Comparison of ENCODE assay signal across 10 cellular contexts in the genomic region with DNA sequence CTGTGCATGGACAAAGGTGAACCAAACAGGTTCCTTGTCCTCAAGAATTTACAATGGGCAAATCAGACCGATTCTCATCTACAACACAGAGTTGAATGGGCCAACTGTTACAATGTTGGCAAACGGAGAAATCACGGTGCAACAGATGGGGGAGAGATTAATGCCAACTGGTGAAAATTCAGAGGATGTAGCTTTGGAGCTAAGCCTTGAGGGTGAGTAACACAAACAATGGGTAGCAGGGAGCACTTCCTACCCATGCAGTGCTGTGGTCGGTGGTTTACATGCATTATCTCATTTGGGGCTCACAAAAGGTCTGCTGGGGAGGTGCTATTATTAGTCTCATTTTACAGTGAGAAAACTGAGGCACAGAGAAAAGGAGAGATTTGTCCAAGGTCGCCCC. TPM values are rescaled to one million over a fixed set of nuclear protein-coding genes. Genes with fewer than 3 reads are reported as not detected.
DNase-seq lines count a peak whose midpoint lies in the region; ATAC-seq and TF ChIP-seq lines count a peak whose summit lies in the region.
"Had no signal": no experiment of that assay in that cellular context is flagged by ENCODE, and none has a peak within 500 bp of the region (broad histone marks: within the 10 kb centered on the region; RNA-seq: fewer than 3 reads in every experiment).

No MANE protein-coding gene starts in this region.

- H3K27me3 Mint-ChIP-seq in activated T-cell treated with anti-CD3 and anti-CD28 coated beads, Interleukin-2, amount 50 U/mL, for 24 hours, result no peaks in the 10 kb centered on the region
- H3K27me3 Mint-ChIP-seq in activated naive CD8-positive, alpha-beta T cell treated with anti-CD3 and anti-CD28 coated beads, Interleukin-2, amount 50 U/mL, for 24 hours, result no peaks in the 10 kb centered on the region

- ATAC-seq in activated naive CD8-positive, alpha-beta T cell treated with anti-CD3 and anti-CD28 coated beads, Interleukin-2, amount 50 U/mL, for 24 hours, result no peak
- ATAC-seq in psoas muscle, result no peak
- ATAC-seq in GM18867 (IDR thresholded peaks at IDR 0.05; ENCODE audit: unreplicated experiment), result no peak

- WGBS in psoas muscle, 3 donors, result 36 to 56% (median 41%) methylated on average over 5 of the region's 5 CpGs

- no peaks in the 10 kb centered on the region for H3K36me3 ChIP-seq in psoas muscle (ENCODE audit: insufficient read depth in 1 of 2, low read depth in 1 of 2)

- peak overlapping the region; percentile 95 for H3K27ac Mint-ChIP-seq in activated T-cell treated with anti-CD3 and anti-CD28 coated beads, Interleukin-2, amount 50 U/mL, for 24 hours
- peak overlapping the region; percentile 90 for H3K27ac Mint-ChIP-seq in activated naive CD8-positive, alpha-beta T cell treated with anti-CD3 and anti-CD28 coated beads, Interleukin-2, amount 50 U/mL, for 24 hours

- H3K4me1 ChIP-seq in psoas muscle, result no peaks in the 10 kb centered on the region

- H3K36me3 Mint-ChIP-seq in activated T-cell treated with anti-CD3 and anti-CD28 coated beads, Interleukin-2, amount 50 U/mL, for 24 hours (ENCODE audit: low read depth), result peaks cover 26% of the 10 kb centered on the region
- peaks cover 12% of the 10 kb centered on the region for H3K36me3 Mint-ChIP-seq in activated naive CD8-positive, alpha-beta T cell treated with anti-CD3 and anti-CD28 coated beads, Interleukin-2, amount 50 U/mL, for 24 hours (ENCODE audit: low read depth)

- DNase-seq in activated T-cell treated with anti-CD3 and anti-CD28 coated beads, Interleukin-2, amount 50 U/mL, for 24 hours, result no peak
- no peak for DNase-seq in activated T-cell treated with anti-CD3 and anti-CD28 coated beads, Interleukin-2, amount 50 U/mL, for 48 hours
- peak; percentile 11 for DNase-seq in NCI-H2171 treated with DMSO at 0.1 percent for 48 hours (lab: John Stamatoyannopoulos, UW)
- no peak for DNase-seq in activated naive CD8-positive, alpha-beta T cell treated with anti-CD3 and anti-CD28 coated beads, Interleukin-2, amount 50 U/mL, for 24 hours
- DNase-seq in psoas muscle, result no peak
- no peak for DNase-seq in NCI-H2107 treated with DMSO at 0.1 percent for 48 hours (lab: John Stamatoyannopoulos, UW; ENCODE audit: unreplicated experiment)
- no peak for DNase-seq in activated CD8-positive, alpha-beta memory T cell treated with anti-CD3 and anti-CD28 coated beads, Interleukin-2, amount 50 U/mL, for 4 hours
- DNase-seq: dermis blood vessel endothelial cell, NCI-H526 treated with DMSO at 0.1 percent for 48 hours had no signal

- peaks cover 46% of the 10 kb centered on the region for H3K4me1 Mint-ChIP-seq in activated T-cell treated with anti-CD3 and anti-CD28 coated beads, Interleukin-2, amount 50 U/mL, for 24 hours (ENCODE audit: low read depth)
- peaks cover 43% of the 10 kb centered on the region for H3K4me1 Mint-ChIP-seq in activated naive CD8-positive, alpha-beta T cell treated with anti-CD3 and anti-CD28 coated beads, Interleukin-2, amount 50 U/mL, for 24 hours

- no peak for TF ChIP-seq CTCF in psoas muscle (IDR thresholded peaks at IDR 0.05)

- no peaks in the 10 kb centered on the region for H3K9me3 ChIP-seq in psoas muscle

- H3K4me3 Mint-ChIP-seq in activated T-cell treated with anti-CD3 and anti-CD28 coated beads, Interleukin-2, amount 50 U/mL, for 24 hours, result peak overlapping the region; percentile 81
- H3K4me3 Mint-ChIP-seq in activated naive CD8-positive, alpha-beta T cell treated with anti-CD3 and anti-CD28 coated beads, Interleukin-2, amount 50 U/mL, for 24 hours, result peak overlapping the region; percentile 84

- H3K27me3 ChIP-seq in psoas muscle (ENCODE audit: insufficient read depth in 3 of 3, low read length in 2 of 3), result peaks cover 0 to 48% (median 17%) of the 10 kb centered on the region in 3 donors

- H3K9me3 Mint-ChIP-seq in activated T-cell treated with anti-CD3 and anti-CD28 coated beads, Interleukin-2, amount 50 U/mL, for 24 hours, result no peaks in the 10 kb centered on the region
- H3K9me3 Mint-ChIP-seq in activated naive CD8-positive, alpha-beta T cell treated with anti-CD3 and anti-CD28 coated beads, Interleukin-2, amount 50 U/mL, for 24 hours, result no peaks in the 10 kb centered on the region

- peak overlapping the region; percentile 66 for H3K4me3 ChIP-seq in psoas muscle

- H3K27ac ChIP-seq in psoas muscle, result no peak overlapping the region

- intact Hi-C loops in psoas muscle (cut with DNase I), result no loop called here

RNA-seq across cellular contexts. Expression of a gene that starts 0.9 kb away (rescaled TPM):
- 1 to 10 TPM in 1 of 4 donors, under 1 TPM in 3; 0.44 to 1.1 (median 0.78) TPM for total RNA-seq in psoas muscle
- 1 to 10 TPM in 1 of 3 donors, under 1 TPM in 2; 0.70 to 1.1 (median 0.72) TPM for polyA plus RNA-seq in psoas muscle

RNA-seq across cellular contexts. Expression of a gene that starts 49.5 kb away (rescaled TPM):
- total RNA-seq in psoas muscle, result 100 to 1,000 TPM; 323 to 482 (median 452) TPM
- polyA plus RNA-seq in psoas muscle, result 100 to 1,000 TPM; 515 to 688 (median 663) TPM

RNA-seq across cellular contexts. Expression of a gene that starts 50.4 kb away (rescaled TPM):
- 10 to 100 TPM; 45.3 to 84.9 (median 66.7) TPM for total RNA-seq in psoas muscle
- 10 to 100 TPM; 71.6 to 97.0 (median 83.9) TPM for polyA plus RNA-seq in psoas muscle
